In genomic region chr18:76421291-76422078, GRCh38 we compare ENCODE assay signal across 1 cellular context.
TF ChIP-seq lines count a peak whose summit lies in the region.

No MANE protein-coding gene starts in this region.

TF ChIP-seq in HepG2, 621 proteins besides CTCF, POLR2A, EP300 and RAD21 (continued from another document):
- TF ChIP-seq PRDM10 (CRISPR knock-in tag; IDR thresholded peaks at IDR 0.05; ENCODE audit: low read depth) = no peak
- no peak for TF ChIP-seq UBTF (CRISPR knock-in tag; IDR thresholded peaks at IDR 0.05)
